In genomic region chr1:113871597-113872113, GRCh38 we compare ENCODE assay signal across 8 cellular contexts. TPM values are rescaled to one million over a fixed set of nuclear protein-coding genes. Genes with fewer than 3 reads are reported as not detected.
DNase-seq lines count a peak whose midpoint lies in the region; ATAC-seq, FAIRE-seq and TF ChIP-seq lines count a peak whose summit lies in the region.

Gene PTPN22 (minus strand): TSS chr1:113871712.

- dilution Hi-C loops in keratinocyte (cut with MboI; ENCODE audit: extremely low pct_ligation_motif_present, low sequenced_read_pairs), result no loop called here

- peak; percentile 67 for DNase-seq in SW480 (ENCODE audit: low spot score)
- peak; percentile 59 for DNase-seq in keratinocyte (ENCODE audit: low read depth, low spot score)
- DNase-seq in stimulated activated CD8-positive, alpha-beta memory T cell treated with anti-CD3 and anti-CD28 coated beads, Interleukin-2, amount 100 ng/mL, for 1 hour (ENCODE audit: low read depth in 2 of 2), result peak; percentile 54 to 69
- DNase-seq in NCI-H446 (lab: John Stamatoyannopoulos, UW), result no peak
- DNase-seq in NCI-H82 (lab: John Stamatoyannopoulos, UW), result no peak

- no peak for TF ChIP-seq CTCF in keratinocyte (optimal IDR thresholded peaks at IDR 0.05 in 1 of 3, IDR thresholded peaks at IDR 0.05 in 1 of 3, conservative IDR thresholded peaks at IDR 0.05 in 1 of 3; ENCODE audit: extremely low read depth in 1 of 3, insufficient read depth in 2 of 3, low read length in 3 of 3)

- peaks cover 55% of the 10 kb centered on the region for H3K4me1 ChIP-seq in keratinocyte (ENCODE audit: control insufficient read depth, extremely low read depth, insufficient read depth, low read length)

- no peaks in the 10 kb centered on the region for H3K9me1 ChIP-seq in keratinocyte (ENCODE audit: control insufficient read depth, extremely low read depth, insufficient read depth, low read length)

- H3K27ac Mint-ChIP-seq in activated naive CD8-positive, alpha-beta T cell, result peak within 1 kb of the TSS; percentile 97

- no peaks in the 10 kb centered on the region for H3K79me2 ChIP-seq in keratinocyte (ENCODE audit: control insufficient read depth, insufficient read depth, low read length)

- no peaks in the 10 kb centered on the region for H4K20me1 ChIP-seq in keratinocyte (ENCODE audit: control insufficient read depth, extremely low read depth, insufficient read depth, low read length)

- FAIRE-seq in keratinocyte (lab: Jason Lieb, UNC), result peak; percentile 90

- no peaks in the 10 kb centered on the region for H3K9me3 ChIP-seq in keratinocyte (ENCODE audit: control insufficient read depth, low read depth, low read length)

- no peak within 1 kb of the TSS for H3K4me3 ChIP-seq in keratinocyte (ENCODE audit: control insufficient read depth in 2 of 3, extremely low read depth in 1 of 3, insufficient read depth in 2 of 3, low read depth in 1 of 3, low read length in 3 of 3)

- peaks cover 78% of the 10 kb centered on the region for H3K4me1 Mint-ChIP-seq in activated naive CD8-positive, alpha-beta T cell (ENCODE audit: low read depth)

- H3K9me3 Mint-ChIP-seq in activated naive CD8-positive, alpha-beta T cell (ENCODE audit: low read depth), result peaks cover 6% of the 10 kb centered on the region

- H3K27ac ChIP-seq in keratinocyte (ENCODE audit: control insufficient read depth, insufficient read depth, low read length), result no peak within 1 kb of the TSS

- H3K27me3 Mint-ChIP-seq in activated naive CD8-positive, alpha-beta T cell, result no peaks in the 10 kb centered on the region

- no peaks in the 10 kb centered on the region for H3K27me3 ChIP-seq in keratinocyte (ENCODE audit: control insufficient read depth, extremely low read depth, insufficient read depth, low read length)

- H3K36me3 Mint-ChIP-seq in activated naive CD8-positive, alpha-beta T cell, result peaks cover 13% of the 10 kb centered on the region

- peak within 1 kb of the TSS; percentile 39 for H3K4me2 ChIP-seq in keratinocyte (ENCODE audit: control insufficient read depth, extremely low read depth, insufficient read depth, low read depth, low read length)

- H3K4me3 Mint-ChIP-seq in activated naive CD8-positive, alpha-beta T cell, result peak within 1 kb of the TSS; percentile 93

- H2AFZ ChIP-seq in keratinocyte (ENCODE audit: control insufficient read depth, low read length), result peak within 1 kb of the TSS; percentile 59

- peak; percentile 92 for ATAC-seq in GM19035 (IDR thresholded peaks at IDR 0.05; ENCODE audit: unreplicated experiment)
- peak; percentile 92 for ATAC-seq in HG03103 (IDR thresholded peaks at IDR 0.05; ENCODE audit: low read depth, unreplicated experiment)

- H3K36me3 ChIP-seq in keratinocyte (ENCODE audit: control insufficient read depth in 2 of 2, extremely low read depth in 1 of 2, insufficient read depth in 2 of 2, low read length in 2 of 2), result no peaks in the 10 kb centered on the region

- H3K9ac ChIP-seq in keratinocyte (ENCODE audit: control insufficient read depth, extremely low read depth, insufficient read depth, low read length), result no peak within 1 kb of the TSS

RNA-seq across cellular contexts. Expression of gene PTPN22, which starts in this region (rescaled TPM):
- 0.07 to 0.39 TPM (median 0.23 TPM) in 3 replicates for polyA plus RNA-seq in keratinocyte
- not detected for polyA plus RNA-seq in keratinocyte (2011; ENCODE audit: low read depth)
- 0.09 and 0.13 TPM in 2 replicates for polyA plus RNA-seq in keratinocyte (2011; cell fraction: cytosol; rRNA removed)
- 0.20 and 0.27 TPM in 2 replicates for polyA plus RNA-seq in keratinocyte (2011; cell fraction: nucleus; rRNA removed)
- 0.17 TPM in 1 of 2 replicates, not detected in the other for polyA plus RNA-seq in keratinocyte (2012; ENCODE audit: low replicate concordance)
- polyA minus RNA-seq in keratinocyte, result 0.26 to 0.43 TPM in 2 of 3 replicates, not detected in the other
- polyA minus RNA-seq in keratinocyte (2011; cell fraction: cytosol; rRNA and poly(A)+ RNA removed), result not detected
- polyA minus RNA-seq in keratinocyte (2011; cell fraction: nucleus; rRNA and poly(A)+ RNA removed), result 0.63 TPM in 1 of 2 replicates, not detected in the other

Comparison
In these comparisons a context has a peak if more than half of its experiments do, and no peak if none do; other contexts are left out.
1. Peak in DNase-seq and H3K4me2 ChIP-seq in keratinocyte; RNA of the gene not detected or under 1 TPM.
2. DNase-seq: peak in SW480 (single experiment) and stimulated activated CD8-positive, alpha-beta memory T cell treated with anti-CD3 and anti-CD28 coated beads, Interleukin-2, amount 100 ng/mL, for 1 hour (2 of 2); none in NCI-H446 (0 of 2) and NCI-H82 (single experiment).